ENCODE assay signal across 8 cellular contexts in the genomic region with DNA sequence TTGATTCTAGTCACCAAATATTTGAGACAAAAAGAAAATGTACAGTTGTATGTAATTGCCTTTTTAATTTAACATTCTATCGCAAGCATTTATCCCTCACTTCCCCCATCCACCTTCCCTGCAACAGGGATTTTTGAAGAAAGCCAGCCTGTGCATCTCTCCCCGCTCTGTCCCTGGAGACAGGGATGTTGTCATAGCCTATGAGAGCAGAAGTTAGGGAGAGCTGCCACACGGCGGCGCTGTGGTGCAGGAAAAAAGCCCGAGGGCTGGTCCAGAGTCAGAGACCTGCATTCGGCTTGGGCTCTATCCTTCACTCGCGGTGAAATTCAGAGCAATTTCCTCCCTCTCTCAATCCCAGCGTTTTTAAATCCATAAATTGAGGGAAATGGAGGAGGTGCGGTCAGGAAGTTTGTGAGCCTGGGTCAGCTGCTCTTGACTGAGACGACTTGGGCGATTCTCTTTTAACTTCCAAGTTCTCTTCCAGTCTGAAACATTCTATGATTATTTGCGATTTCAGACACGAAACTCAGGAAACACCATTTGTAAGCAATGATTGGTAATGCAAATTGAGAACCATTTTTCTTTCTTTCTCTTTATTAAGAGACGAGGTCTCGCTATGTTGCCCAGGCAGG. TPM values are rescaled to one million over a fixed set of nuclear protein-coding genes. Genes with fewer than 3 reads are reported as not detected.
A peak's percentile ranks its signal among the peaks of the same experiment; 100 is the strongest.
DNase-seq lines count a peak whose midpoint lies in the region; ATAC-seq, FAIRE-seq and TF ChIP-seq lines count a peak whose summit lies in the region.

No MANE protein-coding gene starts in this region.

- TF ChIP-seq EP300 in H1 (IDR thresholded peaks at IDR 0.05; ENCODE audit: borderline replicate concordance in 1 of 2, low read depth in 2 of 2, low read length in 2 of 2) = no peak

- H4K20me1 ChIP-seq in H1 (replicated peaks in 1 of 2; ENCODE audit: control insufficient read depth in 1 of 2, insufficient read depth in 2 of 2, low read length in 2 of 2) = no peaks in the 10 kb centered on the region

- H3K27ac ChIP-seq in CD8-positive, alpha-beta memory T cell (ENCODE audit: low read depth, low read length) = no peak overlapping the region
- H3K27ac ChIP-seq in HL-60 (replicated peaks) = no peak overlapping the region
- no peak overlapping the region for H3K27ac ChIP-seq in H1 (ENCODE audit: low read depth, low read length)

- no peak overlapping the region for H3K9ac ChIP-seq in H1 (replicated peaks in 1 of 4; ENCODE audit: extremely low read depth in 1 of 4, low read depth in 3 of 4, low read length in 3 of 4)

- H3K4me3 Mint-ChIP-seq in CD8-positive, alpha-beta memory T cell = no peak overlapping the region
- no peak overlapping the region for H3K4me3 Mint-ChIP-seq in mesothelial cell of epicardium

- no peak overlapping the region for H2BK15ac ChIP-seq in H1 (ENCODE audit: low read length)

- peak; percentile 92 for ATAC-seq in GM19395 (IDR thresholded peaks at IDR 0.05; ENCODE audit: unreplicated experiment)

- CTCF ChIA-PET in CD8-positive, alpha-beta memory T cell (lab: Charles Lee) = interaction anchor here (0.9 to 9.6 kb wide), 9 partner anchors 9 to 278 kb away, joined by 3 to 103 read pairs (median 4); no protein-coding TSS in a partner anchor
- CTCF ChIA-PET in H1 (lab: Charles Lee; ENCODE audit: partially characterized antibody) = interaction anchor here (0.6 to 8.1 kb wide), 14 partner anchors 8 to 168 kb away, joined by 3 to 66 read pairs (median 6); a partner anchor contains a TSS

- H3K9me3 Mint-ChIP-seq in CD8-positive, alpha-beta memory T cell = no peaks in the 10 kb centered on the region
- no peaks in the 10 kb centered on the region for H3K9me3 Mint-ChIP-seq in mesothelial cell of epicardium

- no peak overlapping the region for H3K4me2 ChIP-seq in H1 (ENCODE audit: insufficient read depth in 1 of 2, low read depth in 2 of 2, low read length in 2 of 2)

- peaks cover 12 to 21% (median 16%) of the 10 kb centered on the region in 3 donors for H3K4me1 Mint-ChIP-seq in CD8-positive, alpha-beta memory T cell
- peaks cover 10% of the 10 kb centered on the region for H3K4me1 Mint-ChIP-seq in mesothelial cell of epicardium

- H3K4ac ChIP-seq in H1 (replicated peaks; ENCODE audit: insufficient read length, low read depth, low read length) = no peak overlapping the region

- H3K4me3 ChIP-seq in CD8-positive, alpha-beta memory T cell (ENCODE audit: low read length) = no peak overlapping the region
- H3K4me3 ChIP-seq in HL-60 (replicated peaks; ENCODE audit: insufficient read depth, low read length) = no peak overlapping the region
- no peak overlapping the region for H3K4me3 ChIP-seq in H1 (ENCODE audit: extremely low read depth in 1 of 4, insufficient read depth in 2 of 4, low read depth in 3 of 4, low read length in 4 of 4)

- WGBS in H1 (ENCODE audit: extremely low coverage in 1 of 2, insufficient coverage in 1 of 2, insufficient read length in 1 of 2, insufficient replicate concordance in 2 of 2, low coverage in 1 of 2, low lambda C conversion rate in 2 of 2, missing lambda C conversion rate in 1 of 2), 2 experiments = 25% methylated on average over 17 of the region's 17 CpGs; no CpG with 5 or more reads in 1 of the 2 experiments

- peaks cover 20% of the 10 kb centered on the region for H3K4me1 ChIP-seq in CD8-positive, alpha-beta memory T cell (ENCODE audit: insufficient read depth, low read length)
- peaks cover 0 to 7% (median under 1%) of the 10 kb centered on the region in 4 experiments; a peak in 4 of 7 replicates for H3K4me1 ChIP-seq in H1 (replicated peaks in 1 of 4; ENCODE audit: control insufficient read depth in 3 of 4, insufficient read depth in 4 of 4, low read length in 3 of 4)

- H3K36me3 ChIP-seq in CD8-positive, alpha-beta memory T cell (ENCODE audit: insufficient read depth, low read length) = no peaks in the 10 kb centered on the region
- no peaks in the 10 kb centered on the region for H3K36me3 ChIP-seq in H1 (ENCODE audit: control insufficient read depth in 2 of 4, insufficient read depth in 4 of 4, low read length in 3 of 4)

- H4K5ac ChIP-seq in H1 (ENCODE audit: insufficient read length, low read depth, low read length) = no peak overlapping the region

- H2BK20ac ChIP-seq in H1 (ENCODE audit: low read length) = no peak overlapping the region; the same call in 1 of the 2 replicates

- H3K9me3 ChIP-seq in CD8-positive, alpha-beta memory T cell (ENCODE audit: low read length) = no peaks in the 10 kb centered on the region
- no peaks in the 10 kb centered on the region for H3K9me3 ChIP-seq in H1 (ENCODE audit: insufficient read depth in 2 of 2, low read depth in 1 of 2, low read length in 1 of 2)

- no peak overlapping the region for H2BK120ac ChIP-seq in H1 (replicated peaks; ENCODE audit: low read depth, low read length)

- H3K14ac ChIP-seq in H1 (ENCODE audit: insufficient read length) = no peak overlapping the region

- peak; percentile 66 to 87 (median 78) for DNase-seq in CD8-positive, alpha-beta memory T cell
- peak; percentile 63 to 85 for DNase-seq in HL-60 (ENCODE audit: low read depth in 1 of 2, low spot score in 1 of 2)
- DNase-seq in NOMO-1 treated with DMSO at 0.1 percent for 48 hours (lab: John Stamatoyannopoulos, UW; ENCODE audit: unreplicated experiment) = peak; percentile 73
- DNase-seq in activated CD8-positive, alpha-beta memory T cell treated with anti-CD3 and anti-CD28 coated beads for 48 hours (ENCODE audit: low read depth in 2 of 3, low spot score in 2 of 3) = peak; percentile 63 to 95 (median 92)
- peak; percentile 71 to 98 for DNase-seq in H1 (ENCODE audit: low read depth in 1 of 2, low spot score in 2 of 2)
- DNase-seq in mesothelial cell of epicardium (ENCODE audit: low spot score in 2 of 2, unreplicated experiment in 2 of 2) = peak; percentile 73 to 95
- DNase-seq in stimulated activated CD8-positive, alpha-beta memory T cell treated with anti-CD3 and anti-CD28 coated beads, Interleukin-4, amount 100 ng/mL, for 24 hours (ENCODE audit: low read depth) = peak; percentile 80

- 0 out of 2 replicates have a peak overlapping the region, but pooled peaks have one; percentile 62 for H2AFZ ChIP-seq in H1 (ENCODE audit: low read length)

- no peak overlapping the region for H3K18ac ChIP-seq in H1 (ENCODE audit: extremely low read depth, low read length)

- no peak overlapping the region; the same call in 1 of the 2 replicates for H4K8ac ChIP-seq in H1 (ENCODE audit: extremely low read depth, insufficient read depth, low read length)

- H3K23ac ChIP-seq in H1 (ENCODE audit: insufficient read length) = no peak overlapping the region

- FAIRE-seq in H1 (lab: Jason Lieb, UNC) = peak; percentile 95

- H3K79me2 ChIP-seq in H1 (ENCODE audit: control insufficient read depth in 1 of 2, insufficient read depth in 2 of 2, low read length in 2 of 2) = no peaks in the 10 kb centered on the region

- H3K56ac ChIP-seq in H1 (replicated peaks; ENCODE audit: insufficient read length, low read depth, low read length) = no peak overlapping the region

- no peaks in the 10 kb centered on the region for H3K23me2 ChIP-seq in H1 (ENCODE audit: low read depth, low read length)

- no peak overlapping the region for H2BK12ac ChIP-seq in H1 (ENCODE audit: low read depth, low read length)

- H3K27me3 ChIP-seq in CD8-positive, alpha-beta memory T cell (ENCODE audit: insufficient read depth, low read length, poor library complexity, severe bottlenecking) = no peaks in the 10 kb centered on the region
- H3K27me3 ChIP-seq in HL-60 (ENCODE audit: insufficient read depth, poor library complexity, severe bottlenecking) (no peaks in the 10 kb centered on the region), H1 (replicated peaks in 1 of 4; ENCODE audit: control insufficient read depth in 3 of 4, extremely low read depth in 1 of 4, insufficient read depth in 3 of 4, low read length in 3 of 4) (no peaks in the 10 kb centered on the region)

- H4K91ac ChIP-seq in H1 (replicated peaks; ENCODE audit: insufficient read length, low read length) = no peak overlapping the region

- peak; percentile 99 for TF ChIP-seq RAD21 in H1 (IDR thresholded peaks at IDR 0.05 in 1 of 2, conservative IDR thresholded peaks at IDR 0.05 in 1 of 2; ENCODE audit: low read depth in 2 of 2, low read length in 2 of 2)

- TF ChIP-seq CTCF in HL-60 (IDR thresholded peaks at IDR 0.05; ENCODE audit: insufficient read depth, low read length) (peak; percentile 80), H1 (IDR thresholded peaks at IDR 0.05; ENCODE audit: control extremely low read depth in 1 of 3, insufficient read depth in 1 of 3, low read depth in 1 of 3, low read length in 3 of 3) (peak; percentile 86 to 97 (median 94)), mesothelial cell of epicardium (IDR thresholded peaks at IDR 0.05; ENCODE audit: unreplicated experiment) (peak; percentile 91)

- TF ChIP-seq POLR2A in H1 (IDR thresholded peaks at IDR 0.05; ENCODE audit: control extremely low read depth in 1 of 2, low read depth in 2 of 2, low read length in 2 of 2) = no peak

- no peaks in the 10 kb centered on the region for H3K36me3 Mint-ChIP-seq in CD8-positive, alpha-beta memory T cell
- H3K36me3 Mint-ChIP-seq in mesothelial cell of epicardium = no peaks in the 10 kb centered on the region

- no peaks in the 10 kb centered on the region for H3K79me1 ChIP-seq in H1 (ENCODE audit: low read depth, low read length)

- H2BK5ac ChIP-seq in H1 (ENCODE audit: low read depth, low read length) = no peak overlapping the region

- H2AK5ac ChIP-seq in H1 (ENCODE audit: low read depth, low read length) = no peak overlapping the region

- POLR2A ChIA-PET in CD8-positive, alpha-beta memory T cell (lab: Charles Lee) = no interaction called here
- POLR2A ChIA-PET in H1 (lab: Charles Lee; ENCODE audit: partially characterized antibody) = no interaction called here

- H3K27ac Mint-ChIP-seq in CD8-positive, alpha-beta memory T cell = peak overlapping the region in 2 of 8 donors; percentile 6 to 8
- no peak overlapping the region for H3K27ac Mint-ChIP-seq in mesothelial cell of epicardium

- peaks cover 0 to 2% of the 10 kb centered on the region in 2 donors for H3K27me3 Mint-ChIP-seq in CD8-positive, alpha-beta memory T cell
- no peaks in the 10 kb centered on the region for H3K27me3 Mint-ChIP-seq in mesothelial cell of epicardium (ENCODE audit: low read depth)

RNA-seq across cellular contexts. Expression of a gene that starts 17.5 kb away (rescaled TPM):
- under 1 TPM in 1 of 2 experiments, not detected in 1; 0.15 TPM for total RNA-seq in CD8-positive, alpha-beta memory T cell
- polyA plus RNA-seq in CD8-positive, alpha-beta memory T cell = 3.0 TPM
- 0.11 and 0.78 TPM in 2 replicates for total RNA-seq in H1 (2021; fragmentation: NEBNext Ultra II Directional; extraction: Animal tissue kit (Norgen Biotek cat#: 25700))
- polyA plus RNA-seq in H1 (2011; rRNA removed) = 0.05 and 0.12 TPM in 2 replicates
- polyA plus RNA-seq in H1 (2011; cell fraction: cytosol; rRNA removed) = 0.12 TPM
- polyA plus RNA-seq in H1 (2011; cell fraction: nucleus; rRNA removed) = 0.24 TPM
- polyA plus RNA-seq in H1 (2012, experiment 1 of 2) = 0.09 to 0.12 TPM (median 0.12 TPM) in 3 of 4 replicates, not detected in the other
- not detected for polyA plus RNA-seq in H1 (2012, experiment 2 of 2)
- polyA plus RNA-seq in H1 (2013, experiment 1 of 2) = 0.18 TPM
- 0.11 TPM for polyA plus RNA-seq in H1 (2013, experiment 2 of 2)
- 0.37 TPM in 1 of 2 replicates, not detected in the other for polyA minus RNA-seq in H1 (2011; rRNA and poly(A)+ RNA removed)
- not detected for polyA minus RNA-seq in H1 (2011; cell fraction: cytosol; rRNA and poly(A)+ RNA removed)
- polyA minus RNA-seq in H1 (2011; cell fraction: nucleus; rRNA and poly(A)+ RNA removed) = not detected
- 0.14 TPM in 1 of 3 replicates, not detected in the others for total RNA-seq in mesothelial cell of epicardium

RNA-seq across cellular contexts. Expression of a gene that starts 40.7 kb away (rescaled TPM):
- 100 to 1,000 TPM; 151 to 153 TPM for total RNA-seq in CD8-positive, alpha-beta memory T cell
- polyA plus RNA-seq in CD8-positive, alpha-beta memory T cell = 144 TPM
- total RNA-seq in H1 (2021; fragmentation: NEBNext Ultra II Directional; extraction: Animal tissue kit (Norgen Biotek cat#: 25700)) = 237 and 247 TPM in 2 replicates
- 55.8 and 91.2 TPM in 2 replicates for polyA plus RNA-seq in H1 (2011; rRNA removed)
- polyA plus RNA-seq in H1 (2011; cell fraction: cytosol; rRNA removed) = 99.9 TPM
- polyA plus RNA-seq in H1 (2011; cell fraction: nucleus; rRNA removed) = 110 TPM
- 178 to 213 TPM (median 203 TPM) in 4 replicates for polyA plus RNA-seq in H1 (2012, experiment 1 of 2)
- polyA plus RNA-seq in H1 (2012, experiment 2 of 2) = 65.2 TPM
- polyA plus RNA-seq in H1 (2013, experiment 1 of 2) = 115 TPM
- polyA plus RNA-seq in H1 (2013, experiment 2 of 2) = 110 TPM
- 135 and 144 TPM in 2 replicates for polyA minus RNA-seq in H1 (2011; rRNA and poly(A)+ RNA removed)
- polyA minus RNA-seq in H1 (2011; cell fraction: cytosol; rRNA and poly(A)+ RNA removed) = 76.1 TPM
- 44.9 TPM for polyA minus RNA-seq in H1 (2011; cell fraction: nucleus; rRNA and poly(A)+ RNA removed)
- 61.8 to 68.7 TPM (median 65.6 TPM) in 3 replicates for total RNA-seq in mesothelial cell of epicardium

RNA-seq across cellular contexts. Expression of a gene that starts 57.6 kb away (rescaled TPM):
- 10 to 100 TPM; 50.0 to 51.0 TPM for total RNA-seq in CD8-positive, alpha-beta memory T cell
- 25.1 TPM for polyA plus RNA-seq in CD8-positive, alpha-beta memory T cell
- total RNA-seq in H1 (2021; fragmentation: NEBNext Ultra II Directional; extraction: Animal tissue kit (Norgen Biotek cat#: 25700)) = 43.4 and 45.6 TPM in 2 replicates
- polyA plus RNA-seq in H1 (2011; rRNA removed) = 22.0 and 34.6 TPM in 2 replicates
- polyA plus RNA-seq in H1 (2011; cell fraction: cytosol; rRNA removed) = 37.5 TPM
- 16.2 TPM for polyA plus RNA-seq in H1 (2011; cell fraction: nucleus; rRNA removed)
- polyA plus RNA-seq in H1 (2012, experiment 1 of 2) = 33.3 to 40.7 TPM (median 36.0 TPM) in 4 replicates
- polyA plus RNA-seq in H1 (2012, experiment 2 of 2) = 10.5 TPM
- polyA plus RNA-seq in H1 (2013, experiment 1 of 2) = 39.0 TPM
- 36.7 TPM for polyA plus RNA-seq in H1 (2013, experiment 2 of 2)
- 46.3 and 53.0 TPM in 2 replicates for polyA minus RNA-seq in H1 (2011; rRNA and poly(A)+ RNA removed)
- polyA minus RNA-seq in H1 (2011; cell fraction: cytosol; rRNA and poly(A)+ RNA removed) = 25.5 TPM
- polyA minus RNA-seq in H1 (2011; cell fraction: nucleus; rRNA and poly(A)+ RNA removed) = 31.4 TPM
- 38.0 to 42.4 TPM (median 38.3 TPM) in 3 replicates for total RNA-seq in mesothelial cell of epicardium
